11 cellular contexts compared by ENCODE assay signal in genomic region chr2:65800998-65801397, GRCh38.
DNase-seq lines count a peak whose midpoint lies in the region; ATAC-seq and TF ChIP-seq lines count a peak whose summit lies in the region.
"Had no signal": no experiment of that assay in that cellular context is flagged by ENCODE, and none has a peak within 500 bp of the region (broad histone marks: within the 10 kb centered on the region; RNA-seq: fewer than 3 reads in every experiment).

No MANE protein-coding gene starts in this region.

- TF ChIP-seq CTCF in A673 (conservative IDR thresholded peaks at IDR 0.05; ENCODE audit: low read depth, low read length) (peak; percentile 59), GM12872 (IDR thresholded peaks at IDR 0.05; ENCODE audit: insufficient read depth, low read depth, low read length) (peak; percentile 21; the same call in 1 of the 3 replicates), hepatocyte (IDR thresholded peaks at IDR 0.05; ENCODE audit: poor library complexity) (peak; percentile 22)

- intact Hi-C loops in A673 (cut with micrococcal nuclease; ENCODE audit: unreplicated experiment), result no loop called here

- no TSS peak for BruUV-seq in A673 (replicated peaks; lab: Mats Ljungman, UMichigan)

- no peak for ATAC-seq in HG02938 (IDR thresholded peaks at IDR 0.05; ENCODE audit: unreplicated experiment)
- ATAC-seq: CD8-positive, alpha-beta T cell; effector memory CD8-positive, alpha-beta T cell had no signal

- H3K9me3 ChIP-seq in A673 (ENCODE audit: low read depth, low read length, poor library complexity, severe bottlenecking) (no peaks in the 10 kb centered on the region), SJCRH30 (replicated peaks) (no peaks in the 10 kb centered on the region), hepatocyte (ENCODE audit: low read depth) (no peaks in the 10 kb centered on the region)

- peaks cover 28% of the 10 kb centered on the region for H3K4me1 ChIP-seq in A673 (ENCODE audit: insufficient read depth, low read length, poor library complexity, severe bottlenecking)
- no peaks in the 10 kb centered on the region for H3K4me1 ChIP-seq in SJCRH30
- H3K4me1 ChIP-seq in hepatocyte (ENCODE audit: insufficient read depth), result no peaks in the 10 kb centered on the region

- CTCF ChIA-PET in A673 (lab: Charles Lee), result no interaction called here

- H2AFZ ChIP-seq in hepatocyte, result no peak overlapping the region

- no peaks in the 10 kb centered on the region for H4K20me1 ChIP-seq in hepatocyte (ENCODE audit: insufficient read depth, poor library complexity, severe bottlenecking)

- POLR2A ChIA-PET in A673 (lab: Charles Lee; ENCODE audit: low non-redundant PET), result no interaction called here

- no peak overlapping the region for H3K4me2 ChIP-seq in hepatocyte

- H3K79me2 ChIP-seq in hepatocyte, result no peaks in the 10 kb centered on the region

- no peak for DNase-seq in A673 (ENCODE audit: low spot score)
- peak; percentile 13 to 45 for DNase-seq in SJCRH30
- no peak for DNase-seq in hepatocyte (ENCODE audit: low spot score)
- DNase-seq in medulla oblongata (ENCODE audit: extremely low spot score), result no peak
- no peak for DNase-seq in stimulated activated CD4-positive, alpha-beta T cell treated with anti-CD3 and anti-CD28 coated beads, Interleukin-2, amount 100 ng/mL, for 48 hours
- DNase-seq in cerebellar nuclear complex (lab: John Stamatoyannopoulos, UW), result no peak
- DNase-seq: CD8-positive, alpha-beta T cell; effector memory CD8-positive, alpha-beta T cell; NCI-H1694 had no signal

- H3K36me3 ChIP-seq in A673 (ENCODE audit: insufficient read depth, low read length, poor library complexity, severe bottlenecking) (no peaks in the 10 kb centered on the region), SJCRH30 (no peaks in the 10 kb centered on the region), hepatocyte (replicated peaks; ENCODE audit: insufficient read depth, low read depth) (no peaks in the 10 kb centered on the region)

- H3K27me3 ChIP-seq in A673 (replicated peaks; ENCODE audit: insufficient read depth, low read depth, low read length, poor library complexity) (no peaks in the 10 kb centered on the region), SJCRH30 (no peaks in the 10 kb centered on the region), hepatocyte (no peaks in the 10 kb centered on the region)

- H3K4me3 ChIP-seq in A673 (ENCODE audit: low read depth, low read length, poor library complexity, severe bottlenecking), result no peak overlapping the region
- no peak overlapping the region for H3K4me3 ChIP-seq in SJCRH30
- no peak overlapping the region for H3K4me3 ChIP-seq in hepatocyte

- WGBS in hepatocyte (ENCODE audit: low lambda C conversion rate, missing lambda C conversion rate), result 42% methylated on average over 1 of the region's 1 CpG

- H3K27ac ChIP-seq in A673 (ENCODE audit: low read depth, low read length, poor library complexity, severe bottlenecking), result no peak overlapping the region
- no peak overlapping the region for H3K27ac ChIP-seq in SJCRH30
- H3K27ac ChIP-seq in hepatocyte, result no peak overlapping the region

- H3K9me2 ChIP-seq in hepatocyte (replicated peaks; ENCODE audit: insufficient read depth), result no peaks in the 10 kb centered on the region

Comparison
In these comparisons a context has a peak if more than half of its experiments do, and no peak if none do; other contexts are left out.
1. DNase-seq: peak in SJCRH30 (2 of 2); none in A673 (single experiment), hepatocyte (single experiment), medulla oblongata (single experiment), stimulated activated CD4-positive, alpha-beta T cell treated with anti-CD3 and anti-CD28 coated beads, Interleukin-2, amount 100 ng/mL, for 48 hours (0 of 2) and cerebellar nuclear complex (0 of 2).
2. Peak in every context shown above with its lines, with median percentiles within 50 percentile points of each other: CTCF ChIP-seq.